In the genomic region with DNA sequence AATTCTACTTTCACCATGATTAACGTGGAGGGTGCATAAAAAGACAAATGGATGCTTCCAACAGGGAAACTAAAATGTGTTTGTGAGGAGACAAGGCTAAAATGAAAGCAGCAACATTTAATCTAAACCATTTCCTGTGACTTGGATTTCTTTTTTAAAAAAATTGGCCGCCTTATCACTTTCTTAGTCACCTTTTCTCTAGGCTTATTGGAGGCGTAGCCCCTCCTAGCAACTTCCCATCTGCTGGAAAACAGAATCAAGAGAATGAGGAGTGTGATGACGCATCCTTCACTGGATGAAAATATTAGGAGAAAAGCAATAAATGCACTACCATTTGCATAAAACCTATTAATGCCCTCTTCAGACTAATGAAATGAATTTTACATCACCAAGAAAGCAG, we compare ENCODE assay signal across 15 cellular contexts. TPM values are rescaled to one million over a fixed set of nuclear protein-coding genes. Genes with fewer than 3 reads are reported as not detected.
A peak's percentile ranks its signal among the peaks of the same experiment; 100 is the strongest.
DNase-seq lines count a peak whose midpoint lies in the region; ATAC-seq, FAIRE-seq and TF ChIP-seq lines count a peak whose summit lies in the region.
"Had no signal": no experiment of that assay in that cellular context is flagged by ENCODE, and none has a peak within 500 bp of the region (broad histone marks: within the 10 kb centered on the region; RNA-seq: fewer than 3 reads in every experiment).

No MANE protein-coding gene starts in this region.

- H3K4me1 ChIP-seq in endocrine pancreas (ENCODE audit: control insufficient read depth, insufficient read depth, low read length), result peaks cover 12% of the 10 kb centered on the region
- peaks cover 12 to 17% (median 16%) of the 10 kb centered on the region in 3 donors for H3K4me1 ChIP-seq in pancreas
- H3K4me1 ChIP-seq in H9 (ENCODE audit: insufficient read depth, low read length), result no peaks in the 10 kb centered on the region

- H3K4me3 ChIP-seq in endocrine pancreas (ENCODE audit: control insufficient read depth, insufficient read depth, low read length) (peak overlapping the region; percentile 73), pancreas (peak overlapping the region in 3 of 4 donors; percentile 38 to 73 (median 63))

- H2BK5ac ChIP-seq in H9 (ENCODE audit: insufficient read length, low read length), result no peak overlapping the region

- H3K27ac ChIP-seq in pancreas (no peak overlapping the region), H9 (ENCODE audit: insufficient read length, low read depth, low read length) (no peak overlapping the region)
- H3K27ac ChIP-seq: A549, spleen had no signal

- no peak overlapping the region for H2AK5ac ChIP-seq in H9 (ENCODE audit: insufficient read length, low read length)

- H4K5ac ChIP-seq in H9 (ENCODE audit: insufficient read length, low read depth, low read length), result no peak overlapping the region

- peaks cover 54% of the 10 kb centered on the region for H3K4me1 Mint-ChIP-seq in activated CD4-positive, alpha-beta T cell treated with anti-CD3 and anti-CD28 coated beads for 36 hours
- peaks cover 62% of the 10 kb centered on the region for H3K4me1 Mint-ChIP-seq in activated CD4-positive, alpha-beta memory T cell treated with anti-CD3 and anti-CD28 coated beads for 36 hours (ENCODE audit: low read depth)
- H3K4me1 Mint-ChIP-seq in H9, result peaks cover 14% of the 10 kb centered on the region in 2 experiments

- no peak overlapping the region for H3K14ac ChIP-seq in H9 (ENCODE audit: insufficient read depth, low read length)

- no peak overlapping the region for H3K9ac ChIP-seq in endocrine pancreas (ENCODE audit: control insufficient read depth, insufficient read depth, low read length)
- no peak overlapping the region for H3K9ac ChIP-seq in H9 (ENCODE audit: extremely low read depth, insufficient read length, low read length)

- no peaks in the 10 kb centered on the region for H4K20me1 ChIP-seq in H9 (ENCODE audit: control insufficient read depth, insufficient read depth, insufficient read length)

- H3K79me2 ChIP-seq in H9 (ENCODE audit: insufficient read depth, low read length), result no peaks in the 10 kb centered on the region

- ATAC-seq in activated CD4-positive, alpha-beta T cell treated with anti-CD3 and anti-CD28 coated beads for 36 hours, result no peak
- ATAC-seq in pancreas, result no peak
- no peak for ATAC-seq in sciatic nerve
- ATAC-seq: A549 had no signal

- no peak overlapping the region for H3K18ac ChIP-seq in H9 (ENCODE audit: insufficient read length, low read depth, low read length)

- H4K8ac ChIP-seq in H9 (replicated peaks; ENCODE audit: insufficient read length, low read depth, low read length), result no peak overlapping the region

- POLR2A ChIA-PET in activated CD4-positive, alpha-beta T cell treated with anti-CD3 and anti-CD28 coated beads for 36 hours (lab: Charles Lee), result no interaction called here
- POLR2A ChIA-PET in activated CD4-positive, alpha-beta memory T cell treated with anti-CD3 and anti-CD28 coated beads for 36 hours (lab: Charles Lee), result no interaction called here

- WGBS in pancreas, 2 donors, result 84% methylated on average over 4 of the region's 4 CpGs
- no CpG with 5 or more reads among the region's 4 CpGs for WGBS in H9 (ENCODE audit: extremely low coverage, insufficient read length, low lambda C conversion rate)

- H4K91ac ChIP-seq in H9 (ENCODE audit: insufficient read length, low read depth, low read length), result no peak overlapping the region

- H3K27ac Mint-ChIP-seq in activated CD4-positive, alpha-beta T cell treated with anti-CD3 and anti-CD28 coated beads for 36 hours, result peak overlapping the region; percentile 73
- no peak overlapping the region for H3K27ac Mint-ChIP-seq in activated CD4-positive, alpha-beta memory T cell treated with anti-CD3 and anti-CD28 coated beads for 36 hours
- no peak overlapping the region for H3K27ac Mint-ChIP-seq in H9

- H3K4me2 ChIP-seq in H9 (ENCODE audit: insufficient read depth, insufficient read length, low read length), result no peak overlapping the region

- no peak overlapping the region for H2BK120ac ChIP-seq in H9 (ENCODE audit: low read depth, low read length, poor library complexity, severe bottlenecking)

- intact Hi-C loops in activated CD4-positive, alpha-beta T cell treated with anti-CD3 and anti-CD28 coated beads for 36 hours (cut with DNase I, micrococcal nuclease), result no loop called here
- intact Hi-C loops in activated CD4-positive, alpha-beta memory T cell treated with anti-CD3 and anti-CD28 coated beads for 36 hours (cut with micrococcal nuclease), result loop anchor here (1.0 kb wide), 1 partner anchor 28 kb away; no protein-coding TSS in a partner anchor
- intact Hi-C loops in pancreas (cut with DNase I) (loop anchor here in 1 of 3 donors (10.0 kb wide), 1 partner anchor 54 kb away; no protein-coding TSS in a partner anchor), sciatic nerve (cut with DNase I) (no loop called here)

- no peak overlapping the region for H2BK20ac ChIP-seq in H9 (ENCODE audit: low read depth, low read length, poor library complexity, severe bottlenecking)

- peaks cover 4% of the 10 kb centered on the region for H3K36me3 Mint-ChIP-seq in activated CD4-positive, alpha-beta T cell treated with anti-CD3 and anti-CD28 coated beads for 36 hours (ENCODE audit: low read depth)
- H3K36me3 Mint-ChIP-seq in activated CD4-positive, alpha-beta memory T cell treated with anti-CD3 and anti-CD28 coated beads for 36 hours, result peaks cover 2% of the 10 kb centered on the region
- H3K36me3 Mint-ChIP-seq in H9 (ENCODE audit: insufficient read depth in 1 of 3, low read depth in 3 of 3), result peaks cover 0 to 3% (median 0%) of the 10 kb centered on the region in 3 experiments; a peak in 3 of 7 replicates

- DNase-seq in activated CD4-positive, alpha-beta T cell treated with anti-CD3 and anti-CD28 coated beads for 36 hours, result no peak
- no peak for DNase-seq in activated CD4-positive, alpha-beta T cell treated with anti-CD3 and anti-CD28 coated beads, Interleukin-2, amount 50 U/mL, for 48 hours
- DNase-seq in activated CD4-positive, alpha-beta memory T cell treated with anti-CD3 and anti-CD28 coated beads for 36 hours, result no peak
- DNase-seq in pancreas (no peak), AG20443 (ENCODE audit: low spot score) (no peak), sciatic nerve (ENCODE audit: low spot score) (no peak), H9 (no peak)
- DNase-seq: activated effector memory CD4-positive, alpha-beta T cell treated with anti-CD3 and anti-CD28 coated beads, Interleukin-2, amount 50 U/mL, for 16 hours; NCI-H187 treated with DMSO at 0.1 percent for 48 hours; spleen; stimulated activated CD8-positive, alpha-beta memory T cell treated with anti-CD3 and anti-CD28 coated beads, Interleukin-4, amount 100 ng/mL, for 48 hours had no signal

- TF ChIP-seq CTCF in pancreas (IDR thresholded peaks at IDR 0.05) (no peak), H9 (conservative IDR thresholded peaks at IDR 0.05) (no peak)

- no peak for FAIRE-seq in pancreas (lab: Jason Lieb, UNC)
- FAIRE-seq: A549 had no signal

- no peak overlapping the region for H2AFZ ChIP-seq in H9 (ENCODE audit: low read length)

- no peak overlapping the region for H3K56ac ChIP-seq in H9 (ENCODE audit: insufficient read length, low read depth, low read length)

- H3K27me3 ChIP-seq in endocrine pancreas (ENCODE audit: control insufficient read depth, insufficient read depth, low read length) (no peaks in the 10 kb centered on the region), pancreas (no peaks in the 10 kb centered on the region), H9 (ENCODE audit: insufficient read depth, low read length) (peaks cover 23% of the 10 kb centered on the region)

- no peaks in the 10 kb centered on the region for H3K79me1 ChIP-seq in H9 (ENCODE audit: insufficient read depth, low read depth, low read length, poor library complexity, severe bottlenecking)

- H3K9me3 ChIP-seq in endocrine pancreas (ENCODE audit: control insufficient read depth, low read length) (no peaks in the 10 kb centered on the region), pancreas (no peaks in the 10 kb centered on the region), H9 (ENCODE audit: control insufficient read depth, low read depth, low read length) (no peaks in the 10 kb centered on the region)

- H3K36me3 ChIP-seq in endocrine pancreas (ENCODE audit: control insufficient read depth, insufficient read depth, low read length) (no peaks in the 10 kb centered on the region), pancreas (no peaks in the 10 kb centered on the region)
- H3K36me3 ChIP-seq: spleen had no signal

- no peak overlapping the region for H2BK15ac ChIP-seq in H9 (ENCODE audit: low read depth, low read length)

- CTCF ChIA-PET in activated CD4-positive, alpha-beta T cell treated with anti-CD3 and anti-CD28 coated beads for 36 hours (lab: Charles Lee), result no interaction called here
- CTCF ChIA-PET in activated CD4-positive, alpha-beta memory T cell treated with anti-CD3 and anti-CD28 coated beads for 36 hours (lab: Charles Lee), result no interaction called here

- no peak overlapping the region for H3K4ac ChIP-seq in H9 (ENCODE audit: low read depth, low read length)

- H3K9me3 Mint-ChIP-seq in activated CD4-positive, alpha-beta T cell treated with anti-CD3 and anti-CD28 coated beads for 36 hours (ENCODE audit: low read depth), result no peaks in the 10 kb centered on the region
- no peaks in the 10 kb centered on the region for H3K9me3 Mint-ChIP-seq in activated CD4-positive, alpha-beta memory T cell treated with anti-CD3 and anti-CD28 coated beads for 36 hours
- H3K9me3 Mint-ChIP-seq in H9, result peaks cover 0 to 5% of the 10 kb centered on the region in 2 experiments; a peak in 1 of 5 replicates

- peak overlapping the region; percentile 75 for H3K4me3 Mint-ChIP-seq in activated CD4-positive, alpha-beta T cell treated with anti-CD3 and anti-CD28 coated beads for 36 hours
- peak overlapping the region; percentile 80 for H3K4me3 Mint-ChIP-seq in activated CD4-positive, alpha-beta memory T cell treated with anti-CD3 and anti-CD28 coated beads for 36 hours
- no peak overlapping the region; a peak in 1 of 5 replicates for H3K4me3 Mint-ChIP-seq in H9

- H3T11ph ChIP-seq in H9 (ENCODE audit: low read length), result no peak overlapping the region

- H3K23me2 ChIP-seq in H9 (ENCODE audit: insufficient read length, low read depth, low read length, poor library complexity, severe bottlenecking), result peaks cover 13% of the 10 kb centered on the region

- no peak overlapping the region for H2BK12ac ChIP-seq in H9 (ENCODE audit: insufficient read length, low read depth, low read length)

- H3K23ac ChIP-seq in H9 (ENCODE audit: insufficient read length, low read depth, low read length), result no peak overlapping the region

- no peaks in the 10 kb centered on the region for H3K27me3 Mint-ChIP-seq in activated CD4-positive, alpha-beta T cell treated with anti-CD3 and anti-CD28 coated beads for 36 hours
- H3K27me3 Mint-ChIP-seq in activated CD4-positive, alpha-beta memory T cell treated with anti-CD3 and anti-CD28 coated beads for 36 hours, result no peaks in the 10 kb centered on the region
- peaks cover 63% of the 10 kb centered on the region for H3K27me3 Mint-ChIP-seq in H9 (ENCODE audit: low read depth)

RNA-seq across cellular contexts. Expression of a gene that starts 0.8 kb away (rescaled TPM):
- total RNA-seq in activated CD4-positive, alpha-beta T cell treated with anti-CD3 and anti-CD28 coated beads for 36 hours, result under 1 TPM; 0.37 to 0.46 TPM
- total RNA-seq in activated CD4-positive, alpha-beta memory T cell treated with anti-CD3 and anti-CD28 coated beads for 36 hours, result under 1 TPM; 0.50 to 0.82 TPM
- 1 to 10 TPM in 4 of 6 donors, under 1 TPM in 2; 0.61 to 5.7 (median 2.4) TPM for total RNA-seq in pancreas
- polyA plus RNA-seq in pancreas, result 1 to 10 TPM; 1.4 to 2.1 TPM
- 0.49 TPM for total RNA-seq in sciatic nerve
- total RNA-seq in H9 (2021), result 0.11 TPM in 1 of 2 replicates, not detected in the other
- total RNA-seq: G401, OCI-LY7 had no signal

RNA-seq across cellular contexts. Expression of a gene that starts 27.5 kb away (rescaled TPM):
- 1 to 10 TPM; 4.1 to 9.2 TPM for total RNA-seq in activated CD4-positive, alpha-beta T cell treated with anti-CD3 and anti-CD28 coated beads for 36 hours
- 1 to 10 TPM; 6.9 to 8.8 TPM for total RNA-seq in activated CD4-positive, alpha-beta memory T cell treated with anti-CD3 and anti-CD28 coated beads for 36 hours
- total RNA-seq in pancreas (1 to 10 TPM; 1.3 to 2.7 (median 1.7) TPM), sciatic nerve (3.9 TPM), H9 (2021) (1.7 and 2.6 TPM in 2 replicates)
- 1 to 10 TPM; 1.1 to 2.8 TPM for polyA plus RNA-seq in pancreas

Comparison
In these comparisons a context has a peak if more than half of its experiments do, and no peak if none do; other contexts are left out.
1. H3K4me3 Mint-ChIP-seq: peak in activated CD4-positive, alpha-beta T cell treated with anti-CD3 and anti-CD28 coated beads for 36 hours (single experiment) and activated CD4-positive, alpha-beta memory T cell treated with anti-CD3 and anti-CD28 coated beads for 36 hours (single experiment); none in H9 (0 of 2).